20 cellular contexts compared by ENCODE assay signal in the genomic region with DNA sequence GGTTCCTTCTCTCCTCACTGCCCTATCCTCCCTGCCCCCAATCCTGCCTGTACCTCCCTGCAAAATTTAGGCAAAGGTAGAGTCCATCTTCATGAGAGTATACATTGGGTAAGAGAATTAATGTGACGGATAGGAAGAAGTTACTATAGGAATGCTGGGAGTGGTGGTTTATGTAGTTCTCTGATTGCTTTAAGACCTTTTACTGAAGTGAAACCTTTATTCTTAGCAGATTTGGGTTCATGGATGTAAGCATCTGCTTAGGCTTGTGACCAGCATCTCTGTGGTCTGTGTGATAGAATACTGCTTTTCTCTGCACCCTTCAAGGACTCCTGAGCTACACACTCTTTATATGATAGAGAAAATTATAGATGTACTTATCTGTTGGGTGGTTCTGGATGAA.
"Had no signal": no experiment of that assay in that cellular context is flagged by ENCODE, and none has a peak within 500 bp of the region (broad histone marks: within the 10 kb centered on the region; RNA-seq: fewer than 3 reads in every experiment).

No MANE protein-coding gene starts in this region.

- H3K27me3 Mint-ChIP-seq: activated CD4-positive, alpha-beta memory T cell treated with anti-CD3 and anti-CD28 coated beads for 36 hours; activated CD8-positive, alpha-beta memory T cell treated with anti-CD3 and anti-CD28 coated beads, Interleukin-2, amount 10 ng/mL, durations not matched to agents 7 days and 5 days; activated naive CD4-positive, alpha-beta T cell treated with anti-CD3 and anti-CD28 coated beads, Interleukin-2, amount 10 ng/mL, durations not matched to agents 7 days and 5 days; activated T-cell treated with anti-CD3 and anti-CD28 coated beads, Interleukin-2, amount 50 U/mL, for 24 hours; natural killer cell treated with Interleukin-12 subunit alpha and Interleukin-12 subunit beta and Interleukin-15 and Interleukin-18, amount 100 ng/mL, for 72 hours had no signal

- ATAC-seq: activated CD8-positive, alpha-beta memory T cell treated with anti-CD3 and anti-CD28 coated beads, Interleukin-2, amount 10 ng/mL, durations not matched to agents 7 days and 5 days; lower lobe of right lung; natural killer cell treated with Interleukin-12 subunit alpha and Interleukin-12 subunit beta and Interleukin-15 and Interleukin-18, amount 100 ng/mL, for 72 hours; stimulated activated effector memory CD8-positive, alpha-beta T cell treated with anti-CD3 and anti-CD28 coated beads, Interleukin-12 subunit alpha, Interleukin-12 subunit beta, amount 100 ng/mL, for 72 hours had no signal

- DNase-seq: activated CD4-positive, alpha-beta memory T cell treated with anti-CD3 and anti-CD28 coated beads for 36 hours; activated CD8-positive, alpha-beta memory T cell treated with anti-CD3 and anti-CD28 coated beads, Interleukin-2, amount 10 ng/mL, durations not matched to agents 7 days and 5 days; activated naive CD4-positive, alpha-beta T cell treated with anti-CD3 and anti-CD28 coated beads, Interleukin-2, amount 10 ng/mL, durations not matched to agents 7 days and 5 days; activated T-cell treated with anti-CD3 and anti-CD28 coated beads, Interleukin-2, amount 50 U/mL, for 24 hours; cerebellar nuclear complex; cortex of kidney; erythroblast; foreskin melanocyte; glutamatergic neuron; hippocampal formation; islet precursor cell; lower lobe of right lung; pancreas; sigmoid colon; stimulated activated CD4-positive, alpha-beta T cell treated with anti-CD3 and anti-CD28 coated beads, Interleukin-4, amount 100 ng/mL, for 24 hours; thyroid gland had no signal

- FAIRE-seq: endometrium, pancreas, TTC549 had no signal

- H3K36me3 Mint-ChIP-seq: natural killer cell treated with Interleukin-12 subunit alpha and Interleukin-12 subunit beta and Interleukin-15 and Interleukin-18, amount 100 ng/mL, for 72 hours had no signal

- H3K9me3 Mint-ChIP-seq: activated CD4-positive, alpha-beta memory T cell treated with anti-CD3 and anti-CD28 coated beads for 36 hours; activated naive CD4-positive, alpha-beta T cell treated with anti-CD3 and anti-CD28 coated beads, Interleukin-2, amount 10 ng/mL, durations not matched to agents 7 days and 5 days; activated T-cell treated with anti-CD3 and anti-CD28 coated beads, Interleukin-2, amount 50 U/mL, for 24 hours; natural killer cell treated with Interleukin-12 subunit alpha and Interleukin-12 subunit beta and Interleukin-15 and Interleukin-18, amount 100 ng/mL, for 72 hours; stimulated activated effector memory CD8-positive, alpha-beta T cell treated with anti-CD3 and anti-CD28 coated beads, Interleukin-12 subunit alpha, Interleukin-12 subunit beta, amount 100 ng/mL, for 72 hours had no signal

- H3K27ac Mint-ChIP-seq: activated CD4-positive, alpha-beta memory T cell treated with anti-CD3 and anti-CD28 coated beads for 36 hours; activated CD8-positive, alpha-beta memory T cell treated with anti-CD3 and anti-CD28 coated beads, Interleukin-2, amount 10 ng/mL, durations not matched to agents 7 days and 5 days; activated naive CD4-positive, alpha-beta T cell treated with anti-CD3 and anti-CD28 coated beads, Interleukin-2, amount 10 ng/mL, durations not matched to agents 7 days and 5 days; stimulated activated effector memory CD8-positive, alpha-beta T cell treated with anti-CD3 and anti-CD28 coated beads, Interleukin-12 subunit alpha, Interleukin-12 subunit beta, amount 100 ng/mL, for 72 hours had no signal

- H3K4me3 Mint-ChIP-seq: activated CD4-positive, alpha-beta memory T cell treated with anti-CD3 and anti-CD28 coated beads for 36 hours; activated CD8-positive, alpha-beta memory T cell treated with anti-CD3 and anti-CD28 coated beads, Interleukin-2, amount 10 ng/mL, durations not matched to agents 7 days and 5 days; activated naive CD4-positive, alpha-beta T cell treated with anti-CD3 and anti-CD28 coated beads, Interleukin-2, amount 10 ng/mL, durations not matched to agents 7 days and 5 days; activated T-cell treated with anti-CD3 and anti-CD28 coated beads, Interleukin-2, amount 50 U/mL, for 24 hours; natural killer cell treated with Interleukin-12 subunit alpha and Interleukin-12 subunit beta and Interleukin-15 and Interleukin-18, amount 100 ng/mL, for 72 hours; stimulated activated effector memory CD8-positive, alpha-beta T cell treated with anti-CD3 and anti-CD28 coated beads, Interleukin-12 subunit alpha, Interleukin-12 subunit beta, amount 100 ng/mL, for 72 hours had no signal
